Comparison of ENCODE assay signal across 26 cellular contexts in the genomic region with DNA sequence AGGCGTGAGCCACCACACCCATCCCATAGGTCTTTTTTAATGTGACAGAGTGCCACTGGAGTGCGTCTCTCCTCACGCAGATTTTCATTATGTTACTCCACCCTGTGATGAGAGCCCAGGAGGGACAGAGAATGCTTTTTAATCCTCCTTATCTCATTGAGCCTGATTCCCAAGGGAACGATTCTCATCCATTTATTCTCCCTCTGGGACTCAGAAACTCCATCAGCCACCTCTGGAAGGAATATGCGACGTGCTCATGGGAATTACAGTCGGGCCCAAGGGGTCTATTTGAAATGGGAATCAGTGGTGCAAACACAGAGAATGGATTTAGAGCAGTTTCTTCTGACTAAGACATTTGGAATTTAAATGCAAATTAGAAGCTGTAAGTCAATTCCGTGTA.
"Had no signal": no experiment of that assay in that cellular context is flagged by ENCODE, and none has a peak within 500 bp of the region (broad histone marks: within the 10 kb centered on the region; RNA-seq: fewer than 3 reads in every experiment).

No MANE protein-coding gene starts in this region.

- H3K4me1 ChIP-seq: esophagus muscularis mucosa, heart right ventricle, left lung, lower lobe of right lung, tibial artery, upper lobe of right lung had no signal

- H3K27me3 ChIP-seq: esophagus muscularis mucosa, foreskin keratinocyte, heart right ventricle, left lung, tibial artery, upper lobe of right lung had no signal

- ATAC-seq: activated naive CD4-positive, alpha-beta T cell treated with anti-CD3 and anti-CD28 coated beads, Interleukin-2, amount 50 U/mL, for 72 hours; activated T-cell treated with anti-CD3 and anti-CD28 coated beads, Interleukin-2, amount 50 U/mL, for 4 hours; activated T-helper 17 cell treated with anti-CD3 and anti-CD28 coated beads, Interleukin-2, amount 50 U/mL, for 72 hours; foreskin keratinocyte; heart right ventricle; left lung; lower lobe of right lung; sciatic nerve; stimulated activated effector memory CD8-positive, alpha-beta T cell treated with anti-CD3 and anti-CD28 coated beads, Interleukin-12 subunit alpha, Interleukin-12 subunit beta, amount 100 ng/mL, for 72 hours; stimulated activated naive CD8-positive, alpha-beta T cell treated with anti-CD3 and anti-CD28 coated beads, Interleukin-15, amount 100 ng/mL, for 72 hours; upper lobe of right lung; WTC11 had no signal

- H3K9me3 ChIP-seq: esophagus muscularis mucosa, heart right ventricle, left lung, lower lobe of right lung, neutrophil, tibial artery, upper lobe of right lung had no signal

- DNase-seq: activated CD4-positive, alpha-beta memory T cell treated with anti-CD3 and anti-CD28 coated beads, Interleukin-2, amount 10 ng/mL, durations not matched to agents 7 days and 5 days; activated CD4-positive, alpha-beta T cell treated with anti-CD3 and anti-CD28 coated beads for 1 hour; activated CD4-positive, alpha-beta T cell treated with anti-CD3 and anti-CD28 coated beads, Interleukin-2, amount 10 ng/mL, durations not matched to agents 7 days and 5 days; activated T-cell treated with anti-CD3 and anti-CD28 coated beads, Interleukin-2, amount 50 U/mL, for 4 hours; anterior cingulate cortex; dermis blood vessel endothelial cell; effector CD4-positive, alpha-beta T cell; foreskin keratinocyte; heart right ventricle; left lung; lower lobe of right lung; nephron progenitor cell; stimulated activated CD4-positive, alpha-beta T cell treated with anti-CD3 and anti-CD28 coated beads, Interleukin-12 subunit alpha, Interleukin-12 subunit beta, amount 100 ng/mL, for 4 hours; stimulated activated CD4-positive, alpha-beta T cell treated with anti-CD3 and anti-CD28 coated beads, Interleukin-4, amount 100 ng/mL, for 24 hours; stimulated activated naive CD8-positive, alpha-beta T cell treated with anti-CD3 and anti-CD28 coated beads, Interleukin-15, amount 100 ng/mL, for 72 hours; T-helper 2 cell; tibial artery; upper lobe of right lung had no signal

- H3K36me3 ChIP-seq: esophagus muscularis mucosa, heart right ventricle, left lung, lower lobe of right lung, neutrophil, tibial artery, upper lobe of right lung had no signal

- H3K27ac ChIP-seq: esophagus muscularis mucosa, foreskin keratinocyte, heart right ventricle, left lung, lower lobe of right lung, neutrophil, skin epidermis, tibial artery, upper lobe of right lung had no signal

- H3K4me3 ChIP-seq: esophagus muscularis mucosa, heart right ventricle, left lung, lower lobe of right lung, skin epidermis, tibial artery, upper lobe of right lung had no signal
